8 cellular contexts compared by ENCODE assay signal in genomic region chr6:106629859-106630163, GRCh38. TPM values are rescaled to one million over a fixed set of nuclear protein-coding genes. Genes with fewer than 3 reads are reported as not detected.
DNase-seq lines count a peak whose midpoint lies in the region; ATAC-seq and TF ChIP-seq lines count a peak whose summit lies in the region.

No MANE protein-coding gene starts in this region.

- no peaks in the 10 kb centered on the region for H3K27me3 ChIP-seq in kidney epithelial cell (ENCODE audit: control insufficient read depth, insufficient read depth, low read length)
- no peaks in the 10 kb centered on the region for H3K27me3 ChIP-seq in tibial artery

- no peak for DNase-seq in activated CD8-positive, alpha-beta memory T cell treated with anti-CD3 and anti-CD28 coated beads, Interleukin-2, amount 10 ng/mL, durations not matched to agents 7 days and 5 days
- DNase-seq in activated CD8-positive, alpha-beta memory T cell treated with anti-CD3 and anti-CD28 coated beads for 24 hours, result no peak
- no peak for DNase-seq in activated naive CD4-positive, alpha-beta T cell treated with anti-CD3 and anti-CD28 coated beads, Interleukin-2, amount 50 U/mL, for 72 hours (ENCODE audit: low spot score in 2 of 2)
- DNase-seq in kidney epithelial cell (ENCODE audit: low read depth), result no peak
- no peak for DNase-seq in tibial artery
- DNase-seq in KG1 (lab: John Stamatoyannopoulos, UW), result no peak
- no peak for DNase-seq in NCI-H1417 treated with DMSO at 0.1 percent for 48 hours (lab: John Stamatoyannopoulos, UW)
- DNase-seq in ACHN, result no peak

- peak overlapping the region; percentile 66 to 83 for H3K27ac ChIP-seq in tibial artery

- intact Hi-C loops in tibial artery (cut with DNase I; ENCODE audit: low total_unique reads), result no loop called here

- H3K9me3 Mint-ChIP-seq in activated CD8-positive, alpha-beta memory T cell treated with anti-CD3 and anti-CD28 coated beads, Interleukin-2, amount 10 ng/mL, durations not matched to agents 7 days and 5 days (ENCODE audit: low read depth), result no peaks in the 10 kb centered on the region
- H3K9me3 Mint-ChIP-seq in activated naive CD4-positive, alpha-beta T cell treated with anti-CD3 and anti-CD28 coated beads, Interleukin-2, amount 50 U/mL, for 72 hours, result no peaks in the 10 kb centered on the region

- CTCF ChIA-PET in activated CD8-positive, alpha-beta memory T cell treated with anti-CD3 and anti-CD28 coated beads, Interleukin-2, amount 10 ng/mL, durations not matched to agents 7 days and 5 days (lab: Charles Lee), result interaction anchor here (1.0 to 1.6 kb wide), 3 partner anchors 11 to 484 kb away, joined by 3 to 5 read pairs (median 3); no protein-coding TSS in a partner anchor

- H3K9me3 ChIP-seq in tibial artery, result no peaks in the 10 kb centered on the region

- H3K27ac Mint-ChIP-seq in activated CD8-positive, alpha-beta memory T cell treated with anti-CD3 and anti-CD28 coated beads, Interleukin-2, amount 10 ng/mL, durations not matched to agents 7 days and 5 days, result peak overlapping the region; percentile 89
- peak overlapping the region; percentile 93 to 98 for H3K27ac Mint-ChIP-seq in activated naive CD4-positive, alpha-beta T cell treated with anti-CD3 and anti-CD28 coated beads, Interleukin-2, amount 50 U/mL, for 72 hours

- H3K36me3 Mint-ChIP-seq in activated CD8-positive, alpha-beta memory T cell treated with anti-CD3 and anti-CD28 coated beads, Interleukin-2, amount 10 ng/mL, durations not matched to agents 7 days and 5 days, result peaks cover 8% of the 10 kb centered on the region
- peaks cover 6 to 17% of the 10 kb centered on the region in 2 donors for H3K36me3 Mint-ChIP-seq in activated naive CD4-positive, alpha-beta T cell treated with anti-CD3 and anti-CD28 coated beads, Interleukin-2, amount 50 U/mL, for 72 hours

- in situ Hi-C loops in ACHN (cut with HindIII; ENCODE audit: low pct_ligation_motif_present, low pct_unique_long_range_greater_than_20kb, low sequenced_read_pairs), result no loop called here

- H3K4me3 Mint-ChIP-seq in activated CD8-positive, alpha-beta memory T cell treated with anti-CD3 and anti-CD28 coated beads, Interleukin-2, amount 10 ng/mL, durations not matched to agents 7 days and 5 days, result peak overlapping the region; percentile 83

- peak overlapping the region; percentile 67 for H3K4me3 ChIP-seq in kidney epithelial cell (ENCODE audit: low read depth, low read length)
- peak overlapping the region; percentile 68 to 95 for H3K4me3 ChIP-seq in tibial artery

- no peaks in the 10 kb centered on the region for H3K36me3 ChIP-seq in kidney epithelial cell (ENCODE audit: control insufficient read depth, insufficient read depth, low read length)
- no peaks in the 10 kb centered on the region for H3K36me3 ChIP-seq in tibial artery

- H3K4me1 Mint-ChIP-seq in activated CD8-positive, alpha-beta memory T cell treated with anti-CD3 and anti-CD28 coated beads, Interleukin-2, amount 10 ng/mL, durations not matched to agents 7 days and 5 days, result peaks cover 36% of the 10 kb centered on the region

- H3K27me3 Mint-ChIP-seq in activated CD8-positive, alpha-beta memory T cell treated with anti-CD3 and anti-CD28 coated beads, Interleukin-2, amount 10 ng/mL, durations not matched to agents 7 days and 5 days, result no peaks in the 10 kb centered on the region

- peaks cover 0 to 16% (median 10%) of the 10 kb centered on the region in 4 donors for H3K4me1 ChIP-seq in tibial artery

- TF ChIP-seq CTCF in kidney epithelial cell (IDR thresholded peaks at IDR 0.05; ENCODE audit: insufficient read depth, low read length, poor library complexity, severe bottlenecking) (no peak), tibial artery (IDR thresholded peaks at IDR 0.05) (no peak)

- no peak for ATAC-seq in activated CD8-positive, alpha-beta memory T cell treated with anti-CD3 and anti-CD28 coated beads, Interleukin-2, amount 10 ng/mL, durations not matched to agents 7 days and 5 days
- no peak for ATAC-seq in activated naive CD4-positive, alpha-beta T cell treated with anti-CD3 and anti-CD28 coated beads, Interleukin-2, amount 50 U/mL, for 72 hours

RNA-seq across cellular contexts. Expression of gene QRSL1, which starts 0.4 kb away (rescaled TPM):
- total RNA-seq in activated CD8-positive, alpha-beta memory T cell treated with anti-CD3 and anti-CD28 coated beads, Interleukin-2, amount 10 ng/mL, durations not matched to agents 7 days and 5 days, result 10 to 100 TPM; 13.5 to 16.3 TPM
- total RNA-seq in activated naive CD4-positive, alpha-beta T cell treated with anti-CD3 and anti-CD28 coated beads, Interleukin-2, amount 50 U/mL, for 72 hours, result 10 to 100 TPM; 20.0 to 20.5 TPM
- 18.4 and 19.6 TPM in 2 replicates for total RNA-seq in kidney epithelial cell

RNA-seq across cellular contexts. Expression of gene RTN4IP1, which starts 0.5 kb away (rescaled TPM):
- 10 to 100 TPM in 1 of 2 experiments, 1 to 10 TPM in 1; 9.4 to 10.7 TPM for total RNA-seq in activated CD8-positive, alpha-beta memory T cell treated with anti-CD3 and anti-CD28 coated beads, Interleukin-2, amount 10 ng/mL, durations not matched to agents 7 days and 5 days
- 1 to 10 TPM; 6.6 to 8.0 TPM for total RNA-seq in activated naive CD4-positive, alpha-beta T cell treated with anti-CD3 and anti-CD28 coated beads, Interleukin-2, amount 50 U/mL, for 72 hours
- total RNA-seq in kidney epithelial cell, result 6.8 and 8.2 TPM in 2 replicates
